Comparison of ENCODE assay signal across 18 cellular contexts in genomic region chr9:137690939-137691647, GRCh38.
DNase-seq lines count a peak whose midpoint lies in the region; ATAC-seq and TF ChIP-seq lines count a peak whose summit lies in the region.
"Had no signal": no experiment of that assay in that cellular context is flagged by ENCODE, and none has a peak within 500 bp of the region (broad histone marks: within the 10 kb centered on the region; RNA-seq: fewer than 3 reads in every experiment).

No MANE protein-coding gene starts in this region.

- H2AFZ ChIP-seq in OCI-LY7 (ENCODE audit: low read length): no peak overlapping the region
- no peak overlapping the region for H2AFZ ChIP-seq in trophoblast cell (ENCODE audit: insufficient read depth, low read length, poor library complexity)

- in situ Hi-C loops in gastrocnemius medialis (cut with MboI; ENCODE audit: low sequenced_read_pairs in 4 of 4): no loop called here

- no peaks in the 10 kb centered on the region for H3K27me3 Mint-ChIP-seq in CD4-positive, CD25-positive, alpha-beta regulatory T cell
- no peaks in the 10 kb centered on the region for H3K27me3 Mint-ChIP-seq in activated T-helper 17 cell treated with anti-CD3 and anti-CD28 coated beads, Interleukin-2, amount 50 U/mL, for 72 hours
- H3K27me3 Mint-ChIP-seq: activated naive CD4-positive, alpha-beta T cell treated with anti-CD3 and anti-CD28 coated beads, Interleukin-2, amount 50 U/mL, for 24 hours had no signal

- no peaks in the 10 kb centered on the region for H3K79me1 ChIP-seq in trophoblast cell (ENCODE audit: low read length)

- no peak overlapping the region for H3K27ac ChIP-seq in CD4-positive, CD25-positive, alpha-beta regulatory T cell (ENCODE audit: insufficient read depth, low read length, poor library complexity, severe bottlenecking)
- H3K27ac ChIP-seq in OCI-LY7 (ENCODE audit: low read depth, low read length, poor library complexity, severe bottlenecking) (peak overlapping the region; percentile 26), epithelial cell of prostate (peak overlapping the region; percentile 72), trophoblast cell (ENCODE audit: low read depth, low read length) (no peak overlapping the region), gastrocnemius medialis (no peak overlapping the region)
- H3K27ac ChIP-seq: ovary, right lobe of liver had no signal

- H3K23ac ChIP-seq in trophoblast cell (ENCODE audit: low read length): no peak overlapping the region

- no peak overlapping the region for H4K91ac ChIP-seq in trophoblast cell (ENCODE audit: low read depth, low read length)

- no peak overlapping the region for H3K14ac ChIP-seq in trophoblast cell (ENCODE audit: low read length)

- H3K36me3 Mint-ChIP-seq in CD4-positive, CD25-positive, alpha-beta regulatory T cell: peaks cover 29% of the 10 kb centered on the region
- peaks cover 20% of the 10 kb centered on the region for H3K36me3 Mint-ChIP-seq in activated T-helper 17 cell treated with anti-CD3 and anti-CD28 coated beads, Interleukin-2, amount 50 U/mL, for 72 hours (ENCODE audit: low read depth)

- peak overlapping the region; percentile 29 to 53 (median 36) for H3K27ac Mint-ChIP-seq in CD4-positive, CD25-positive, alpha-beta regulatory T cell
- no peak overlapping the region for H3K27ac Mint-ChIP-seq in activated T-helper 17 cell treated with anti-CD3 and anti-CD28 coated beads, Interleukin-2, amount 50 U/mL, for 72 hours
- H3K27ac Mint-ChIP-seq: activated CD8-positive, alpha-beta T cell treated with anti-CD3 and anti-CD28 coated beads, Interleukin-2, amount 10 ng/mL, durations not matched to agents 7 days and 5 days; activated naive CD4-positive, alpha-beta T cell treated with anti-CD3 and anti-CD28 coated beads, Interleukin-2, amount 50 U/mL, for 24 hours had no signal

- DNase-seq in CD4-positive, CD25-positive, alpha-beta regulatory T cell: no peak
- DNase-seq in OCI-LY7 (ENCODE audit: low spot score) (no peak), epithelial cell of prostate (ENCODE audit: low read depth, low spot score) (no peak), trophoblast cell (no peak), gastrocnemius medialis (no peak), NCI-H2081 (lab: John Stamatoyannopoulos, UW) (no peak)
- DNase-seq: activated CD8-positive, alpha-beta T cell treated with anti-CD3 and anti-CD28 coated beads, Interleukin-2, amount 10 ng/mL, durations not matched to agents 7 days and 5 days; activated T-cell treated with anti-CD3 and anti-CD28 coated beads, Interleukin-2, amount 50 U/mL, for 4 hours; Calu3; HCEC 1CT; NCI-H187 treated with DMSO at 0.1 percent for 48 hours; NCI-H345; ovary; right lobe of liver had no signal

- ATAC-seq in CD4-positive, CD25-positive, alpha-beta regulatory T cell (ENCODE audit: low read depth in 2 of 2): no peak
- no peak for ATAC-seq in gastrocnemius medialis
- no peak for ATAC-seq in activated T-helper 17 cell treated with anti-CD3 and anti-CD28 coated beads, Interleukin-2, amount 50 U/mL, for 72 hours (replicated peaks)
- ATAC-seq: activated CD8-positive, alpha-beta T cell treated with anti-CD3 and anti-CD28 coated beads, Interleukin-2, amount 10 ng/mL, durations not matched to agents 7 days and 5 days; activated T-cell treated with anti-CD3 and anti-CD28 coated beads, Interleukin-2, amount 50 U/mL, for 4 hours had no signal

- H3K4ac ChIP-seq in trophoblast cell (ENCODE audit: low read depth, low read length): peak overlapping the region; percentile 4

- no peak overlapping the region for H2BK12ac ChIP-seq in trophoblast cell (ENCODE audit: low read length)

- no peak overlapping the region for H4K12ac ChIP-seq in trophoblast cell (ENCODE audit: low read depth, low read length)

- peaks cover 3% of the 10 kb centered on the region for H3K36me3 ChIP-seq in CD4-positive, CD25-positive, alpha-beta regulatory T cell (ENCODE audit: control insufficient read depth, insufficient read depth, low read length)
- H3K36me3 ChIP-seq in OCI-LY7 (ENCODE audit: insufficient read depth, low read length) (peaks cover 48% of the 10 kb centered on the region), trophoblast cell (ENCODE audit: control insufficient read depth in 1 of 2, insufficient read depth in 2 of 2, low read length in 2 of 2) (peaks cover 2 to 4% of the 10 kb centered on the region in 2 experiments), gastrocnemius medialis (no peaks in the 10 kb centered on the region)
- H3K36me3 ChIP-seq: ovary, Peyer's patch, right lobe of liver had no signal

- H3K9me2 ChIP-seq in OCI-LY7 (ENCODE audit: insufficient read depth, low read length): no peaks in the 10 kb centered on the region

- H2AK5ac ChIP-seq in trophoblast cell (ENCODE audit: low read length): no peak overlapping the region

- BruUV-seq in OCI-LY7 (replicated peaks; lab: Mats Ljungman, UMichigan): no TSS peak

- H3K4me2 ChIP-seq in OCI-LY7 (ENCODE audit: low read length) (peak overlapping the region; percentile 26), trophoblast cell (ENCODE audit: low read length) (no peak overlapping the region)

- H2BK5ac ChIP-seq in trophoblast cell (ENCODE audit: low read depth, low read length, poor library complexity): no peak overlapping the region

- H3K4me1 Mint-ChIP-seq in CD4-positive, CD25-positive, alpha-beta regulatory T cell: peaks cover 24 to 66% (median 54%) of the 10 kb centered on the region in 4 donors
- H3K4me1 Mint-ChIP-seq in activated T-helper 17 cell treated with anti-CD3 and anti-CD28 coated beads, Interleukin-2, amount 50 U/mL, for 72 hours: peaks cover 50% of the 10 kb centered on the region

- CTCF ChIA-PET in OCI-LY7 (lab: Charles Lee; ENCODE audit: unreplicated experiment): no interaction called here

- peaks cover 11% of the 10 kb centered on the region for H3K4me1 ChIP-seq in CD4-positive, CD25-positive, alpha-beta regulatory T cell (ENCODE audit: control insufficient read depth, insufficient read depth, low read length, poor library complexity, severe bottlenecking)
- H3K4me1 ChIP-seq in OCI-LY7 (ENCODE audit: insufficient read depth, low read length, poor library complexity, severe bottlenecking) (peaks cover 36% of the 10 kb centered on the region), trophoblast cell (ENCODE audit: control insufficient read depth in 1 of 2, insufficient read depth in 2 of 2, low read length in 2 of 2) (peaks cover 0 to 4% of the 10 kb centered on the region in 2 experiments), gastrocnemius medialis (peaks cover 37 to 38% of the 10 kb centered on the region in 2 donors)

- H2BK120ac ChIP-seq in trophoblast cell (ENCODE audit: insufficient read depth, low read length, poor library complexity): no peak overlapping the region

- TF ChIP-seq POLR2A in gastrocnemius medialis (IDR thresholded peaks at IDR 0.05): no peak

- no peak overlapping the region for H3K9ac ChIP-seq in trophoblast cell (ENCODE audit: low read length)

- no peaks in the 10 kb centered on the region for H3K9me3 Mint-ChIP-seq in CD4-positive, CD25-positive, alpha-beta regulatory T cell
- H3K9me3 Mint-ChIP-seq in activated T-helper 17 cell treated with anti-CD3 and anti-CD28 coated beads, Interleukin-2, amount 50 U/mL, for 72 hours: no peaks in the 10 kb centered on the region
- H3K9me3 Mint-ChIP-seq: activated naive CD4-positive, alpha-beta T cell treated with anti-CD3 and anti-CD28 coated beads, Interleukin-2, amount 50 U/mL, for 24 hours; activated T-cell treated with anti-CD3 and anti-CD28 coated beads, Interleukin-2, amount 50 U/mL, for 4 hours had no signal

- H3K4me3 ChIP-seq in CD4-positive, CD25-positive, alpha-beta regulatory T cell (ENCODE audit: low read depth, low read length): no peak overlapping the region
- H3K4me3 ChIP-seq in OCI-LY7 (ENCODE audit: low read depth, low read length, poor library complexity, severe bottlenecking): no peak overlapping the region
- H3K4me3 ChIP-seq in trophoblast cell (ENCODE audit: low read depth, low read length): no peak overlapping the region
- no peak overlapping the region for H3K4me3 ChIP-seq in gastrocnemius medialis
- H3K4me3 ChIP-seq: lung, ovary, Peyer's patch, right lobe of liver had no signal

- intact Hi-C loops in OCI-LY7 (cut with micrococcal nuclease; ENCODE audit: unreplicated experiment) (no loop called here), gastrocnemius medialis (cut with DNase I; ENCODE audit: low total_unique reads) (no loop called here)

- TF ChIP-seq CTCF in OCI-LY7 (conservative IDR thresholded peaks at IDR 0.05; ENCODE audit: low read length) (no peak), gastrocnemius medialis (IDR thresholded peaks at IDR 0.05 in 4 of 5, conservative IDR thresholded peaks at IDR 0.05 in 1 of 5) (no peak)

- H3K4me3 Mint-ChIP-seq in CD4-positive, CD25-positive, alpha-beta regulatory T cell: no peak overlapping the region
- H3K4me3 Mint-ChIP-seq in activated T-helper 17 cell treated with anti-CD3 and anti-CD28 coated beads, Interleukin-2, amount 50 U/mL, for 72 hours: no peak overlapping the region
- H3K4me3 Mint-ChIP-seq: activated CD8-positive, alpha-beta T cell treated with anti-CD3 and anti-CD28 coated beads, Interleukin-2, amount 10 ng/mL, durations not matched to agents 7 days and 5 days; activated naive CD4-positive, alpha-beta T cell treated with anti-CD3 and anti-CD28 coated beads, Interleukin-2, amount 50 U/mL, for 24 hours; activated T-cell treated with anti-CD3 and anti-CD28 coated beads, Interleukin-2, amount 50 U/mL, for 4 hours had no signal

- no peaks in the 10 kb centered on the region for H3K27me3 ChIP-seq in CD4-positive, CD25-positive, alpha-beta regulatory T cell (ENCODE audit: control insufficient read depth, insufficient read depth, low read length)
- H3K27me3 ChIP-seq in trophoblast cell (ENCODE audit: insufficient read depth, low read length) (no peaks in the 10 kb centered on the region), gastrocnemius medialis (no peaks in the 10 kb centered on the region)
- H3K27me3 ChIP-seq: ovary, Peyer's patch, right lobe of liver had no signal

- H4K20me1 ChIP-seq in OCI-LY7 (ENCODE audit: insufficient read depth, low read length): no peaks in the 10 kb centered on the region

- no CpG with 5 or more reads among the region's 6 CpGs for WGBS in trophoblast cell (ENCODE audit: extremely low coverage, insufficient coverage, insufficient read length)

- POLR2A ChIA-PET in OCI-LY7 (lab: Charles Lee): interaction anchor here (0.6 to 1.1 kb wide), 2 partner anchors 25 to 69 kb away, joined by 3 read pairs; no protein-coding TSS in a partner anchor

- H3K79me2 ChIP-seq in OCI-LY7 (ENCODE audit: insufficient read depth, low read depth, low read length): peaks cover 92% of the 10 kb centered on the region
- peaks cover 5% of the 10 kb centered on the region for H3K79me2 ChIP-seq in trophoblast cell (ENCODE audit: control insufficient read depth, insufficient read depth, low read length, poor library complexity)

- no peaks in the 10 kb centered on the region for H3K9me3 ChIP-seq in CD4-positive, CD25-positive, alpha-beta regulatory T cell (ENCODE audit: control insufficient read depth in 2 of 2, low read length in 2 of 2)
- H3K9me3 ChIP-seq in OCI-LY7 (ENCODE audit: low read length) (no peaks in the 10 kb centered on the region), trophoblast cell (ENCODE audit: insufficient read depth, low read depth, low read length) (peaks cover 2% of the 10 kb centered on the region), gastrocnemius medialis (no peaks in the 10 kb centered on the region)
- H3K9me3 ChIP-seq: ovary, Peyer's patch, right lobe of liver had no signal

- H3K18ac ChIP-seq in trophoblast cell (ENCODE audit: low read length): no peak overlapping the region

- H4K8ac ChIP-seq in trophoblast cell (ENCODE audit: low read depth, low read length): no peak overlapping the region

Comparison
In these comparisons a context has a peak if more than half of its experiments do, and no peak if none do; other contexts are left out.
1. H3K27ac ChIP-seq: peak in OCI-LY7 (single experiment) and epithelial cell of prostate (single experiment); none in CD4-positive, CD25-positive, alpha-beta regulatory T cell (single experiment), trophoblast cell (single experiment) and gastrocnemius medialis (0 of 4).